In genomic region chr1:16872152-16873075, GRCh38 we compare ENCODE assay signal across 8 cellular contexts. TPM values are rescaled to one million over a fixed set of nuclear protein-coding genes. Genes with fewer than 3 reads are reported as not detected.
A peak's percentile ranks its signal among the peaks of the same experiment; 100 is the strongest.
DNase-seq lines count a peak whose midpoint lies in the region; ATAC-seq and TF ChIP-seq lines count a peak whose summit lies in the region.
"Not testable (repeated sequence)": the region's sequence is repeated elsewhere in the genome, so short reads cannot be mapped to it uniquely, and the experiment has no call there.

No MANE protein-coding gene starts in this region.

- H3K4me3 ChIP-seq in heart left ventricle (peak overlapping the region in 9 of 12 donors; percentile 21 to 48 (median 35)), mesendoderm (ENCODE audit: low read length) (peak overlapping the region; percentile 46), tibial nerve (peak overlapping the region; percentile 19 to 45 (median 31))
- H3K4me3 ChIP-seq in skeletal muscle satellite cell (ENCODE audit: low read length), result not testable (repeated sequence)

- H3K9me3 ChIP-seq in ES-I3 (ENCODE audit: control insufficient read depth, insufficient read depth, low read length); heart left ventricle; skeletal muscle satellite cell (replicated peaks; ENCODE audit: low read length); tibial nerve: not testable (repeated sequence)

- not testable (repeated sequence) for H3K79me1 ChIP-seq in mesendoderm (ENCODE audit: low read length)

- H2BK15ac ChIP-seq in mesendoderm (replicated peaks; ENCODE audit: low read depth), result not testable (repeated sequence)

- peak; percentile 73 to 94 (median 82) for ATAC-seq in heart left ventricle

- not testable (repeated sequence) for H4K5ac ChIP-seq in mesendoderm (ENCODE audit: low read length)

- H2BK120ac ChIP-seq in mesendoderm (ENCODE audit: low read depth, low read length), result not testable (repeated sequence)

- not testable (repeated sequence) for H3K79me2 ChIP-seq in mesendoderm (ENCODE audit: control insufficient read depth, insufficient read depth, low read length)

- not testable (repeated sequence) for H2AK5ac ChIP-seq in mesendoderm (ENCODE audit: low read length)

- H3K9ac ChIP-seq in ES-I3 (ENCODE audit: low read depth, low read length) (peak overlapping the region; percentile 62; the same call in 1 of the 2 replicates), mesendoderm (ENCODE audit: low read length) (peak overlapping the region; percentile 40)
- not testable (repeated sequence) for H3K9ac ChIP-seq in skeletal muscle satellite cell (ENCODE audit: low read depth, low read length)

- not testable (repeated sequence) for H4K8ac ChIP-seq in mesendoderm (ENCODE audit: low read depth, low read length)

- not testable (repeated sequence) for TF ChIP-seq EP300 in tibial nerve (IDR thresholded peaks at IDR 0.05)

- H3K4me1 ChIP-seq in ES-I3 (ENCODE audit: insufficient read depth, low read length); heart left ventricle; mesendoderm (ENCODE audit: control insufficient read depth, low read depth, low read length); skeletal muscle satellite cell (ENCODE audit: control insufficient read depth, insufficient read depth, low read length): not testable (repeated sequence)
- peaks cover 0 to 15% (median 2%) of the 10 kb centered on the region in 4 donors for H3K4me1 ChIP-seq in tibial nerve

- H2BK5ac ChIP-seq in mesendoderm (ENCODE audit: low read length), result not testable (repeated sequence)

- H3K4me2 ChIP-seq in mesendoderm (ENCODE audit: low read length), result peak overlapping the region; percentile 52
- peak overlapping the region; percentile 63 for H3K4me2 ChIP-seq in skeletal muscle satellite cell (ENCODE audit: low read length)

- DNase-seq in NCI-H69 (lab: John Stamatoyannopoulos, UW) (peak; percentile 90), dermis blood vessel endothelial cell (peak; percentile 55), heart left ventricle (peak in 4 of 5 donors; percentile 19 to 71 (median 54)), mesendoderm (peak; percentile 100), tibial nerve (ENCODE audit: low spot score in 2 of 2) (peak; percentile 51 to 69)
- DNase-seq in activated T-cell treated with anti-CD3 and anti-CD28 coated beads, Interleukin-2, amount 50 U/mL, for 1 hour, result peak; percentile 52

- H3K18ac ChIP-seq in mesendoderm (ENCODE audit: low read length), result not testable (repeated sequence)

- H3K36me3 ChIP-seq in ES-I3 (ENCODE audit: insufficient read depth, low read length); heart left ventricle; mesendoderm (ENCODE audit: control insufficient read depth, insufficient read depth, low read length); skeletal muscle satellite cell (ENCODE audit: insufficient read depth, low read length); tibial nerve: not testable (repeated sequence)

- TF ChIP-seq CTCF in heart left ventricle (IDR thresholded peaks at IDR 0.05); tibial nerve (IDR thresholded peaks at IDR 0.05): not testable (repeated sequence)

- not testable (repeated sequence) for H3K27ac ChIP-seq in heart left ventricle; mesendoderm (ENCODE audit: low read depth, low read length)
- peak overlapping the region in 1 of 4 donors; percentile 38 for H3K27ac ChIP-seq in tibial nerve

- intact Hi-C loops in heart left ventricle (cut with DNase I), result not testable (repeated sequence)

- not testable (repeated sequence) for H3K4ac ChIP-seq in mesendoderm (ENCODE audit: low read depth, low read length)

- TF ChIP-seq POLR2A in heart left ventricle (IDR thresholded peaks at IDR 0.05); tibial nerve (IDR thresholded peaks at IDR 0.05): not testable (repeated sequence)

- H3K23ac ChIP-seq in mesendoderm (ENCODE audit: low read length), result not testable (repeated sequence)

- peak overlapping the region; percentile 12 for H3K56ac ChIP-seq in mesendoderm (ENCODE audit: low read length)

- WGBS in heart left ventricle, 4 donors, result 19 to 31% (median 24%) methylated on average over 54 to 59 of the region's 66 CpGs
- WGBS in mesendoderm (ENCODE audit: extremely low coverage, insufficient coverage, low lambda C conversion rate), result no CpG with 5 or more reads among the region's 66 CpGs
- WGBS in tibial nerve, 2 donors, result 22 to 31% methylated on average over 52 of the region's 66 CpGs

- peaks cover 0 to 44% (median 22%) of the 10 kb centered on the region in 9 donors for H3K27me3 ChIP-seq in heart left ventricle
- not testable (repeated sequence) for H3K27me3 ChIP-seq in mesendoderm (ENCODE audit: insufficient read depth, low read length, poor library complexity)
- H3K27me3 ChIP-seq in skeletal muscle satellite cell (ENCODE audit: control insufficient read depth, insufficient read depth, low read length), result peaks cover 13% of the 10 kb centered on the region
- H3K27me3 ChIP-seq in tibial nerve, result peaks cover 0 to 41% of the 10 kb centered on the region in 2 donors

RNA-seq across cellular contexts. Expression of gene RNU1-2, which starts 23.4 kb away (rescaled TPM):
- total RNA-seq in dermis blood vessel endothelial cell (under 0.01 TPM in 2 replicates), heart left ventricle (1,000 to 10,000 TPM in 6 of 9 donors, 100 to 1,000 TPM in 1, not detected in 2; 364 to 3,776 (median 2,470) TPM), tibial nerve (under 1 TPM; under 0.01 TPM)
- not detected for polyA plus RNA-seq in heart left ventricle
- not detected for polyA plus RNA-seq in mesendoderm (2013, experiment 1 of 2)
- polyA plus RNA-seq in mesendoderm (2013, experiment 2 of 2), result not detected
- total RNA-seq in skeletal muscle satellite cell (2012; rRNA removed), result under 0.01 TPM in 2 replicates

RNA-seq across cellular contexts. Expression of gene CROCC, which starts 49.3 kb away (rescaled TPM):
- total RNA-seq in dermis blood vessel endothelial cell, result 19.7 and 20.6 TPM in 2 replicates
- total RNA-seq in heart left ventricle, result 10 to 100 TPM in 3 of 9 donors, 1 to 10 TPM in 6; 3.9 to 12.5 (median 6.7) TPM
- polyA plus RNA-seq in heart left ventricle, result 10 to 100 TPM in 1 of 2 donors, 1 to 10 TPM in 1; 7.6 to 17.0 TPM
- 10.7 TPM for polyA plus RNA-seq in mesendoderm (2013, experiment 1 of 2)
- polyA plus RNA-seq in mesendoderm (2013, experiment 2 of 2), result 10.0 TPM
- total RNA-seq in skeletal muscle satellite cell (2012; rRNA removed), result 10.0 and 14.2 TPM in 2 replicates
- total RNA-seq in tibial nerve, result 100 to 1,000 TPM in 1 of 4 donors, 10 to 100 TPM in 3; 22.3 to 164 (median 68.4) TPM
